ENCODE assay signal across 2 cellular contexts in the genomic region with DNA sequence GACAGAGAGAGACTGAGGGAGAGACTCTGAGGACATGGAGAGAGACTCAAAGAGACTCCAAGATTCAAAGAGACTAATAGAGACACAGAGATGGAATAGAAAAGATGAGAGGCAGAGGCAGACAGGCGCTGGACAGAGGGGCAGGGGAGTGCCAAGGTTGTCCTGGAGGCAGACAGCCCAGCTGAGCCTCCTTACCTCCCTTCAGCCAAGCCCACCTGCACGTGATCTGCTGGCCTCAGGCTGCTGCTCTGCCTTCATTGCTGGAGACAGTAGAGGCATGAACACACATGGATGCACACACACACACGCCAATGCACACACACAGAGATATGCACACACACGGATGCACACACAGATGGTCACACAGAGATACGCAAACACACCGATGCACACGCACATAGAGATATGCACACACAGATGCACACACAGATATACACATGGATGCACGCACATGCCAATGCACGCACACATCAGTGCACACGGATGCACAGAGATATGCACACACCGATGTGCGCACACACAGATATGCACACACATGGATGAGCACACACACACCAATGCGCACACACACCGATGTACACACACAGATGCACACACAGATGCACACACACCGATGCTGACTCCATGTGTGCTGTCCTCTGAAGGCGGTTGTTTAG.
TF ChIP-seq lines count a peak whose summit lies in the region.

No MANE protein-coding gene starts in this region.

TF ChIP-seq in HEK293, 187 proteins besides CTCF, POLR2A, EP300 and RAD21:
- TF ChIP-seq TCF7L2 (IDR thresholded peaks at IDR 0.05; ENCODE audit: borderline replicate concordance, low read depth, low read length) (no peak), SCRT2 (tag by site-specific recombination; IDR thresholded peaks at IDR 0.05) (no peak), ZNF311 (tag by site-specific recombination; IDR thresholded peaks at IDR 0.05; ENCODE audit: borderline replicate concordance) (no peak), SP3 (tag by site-specific recombination; IDR thresholded peaks at IDR 0.05) (no peak), ZNF341 (tag by site-specific recombination; IDR thresholded peaks at IDR 0.05; ENCODE audit: low read depth) (no peak)
- TF ChIP-seq, protein P1, sequence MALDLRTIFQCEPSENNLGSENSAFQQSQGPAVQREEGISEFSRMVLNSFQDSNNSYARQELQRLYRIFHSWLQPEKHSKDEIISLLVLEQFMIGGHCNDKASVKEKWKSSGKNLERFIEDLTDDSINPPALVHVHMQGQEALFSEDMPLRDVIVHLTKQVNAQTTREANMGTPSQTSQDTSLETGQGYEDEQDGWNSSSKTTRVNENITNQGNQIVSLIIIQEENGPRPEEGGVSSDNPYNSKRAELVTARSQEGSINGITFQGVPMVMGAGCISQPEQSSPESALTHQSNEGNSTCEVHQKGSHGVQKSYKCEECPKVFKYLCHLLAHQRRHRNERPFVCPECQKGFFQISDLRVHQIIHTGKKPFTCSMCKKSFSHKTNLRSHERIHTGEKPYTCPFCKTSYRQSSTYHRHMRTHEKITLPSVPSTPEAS (tag by site-specific recombination; IDR thresholded peaks at IDR 0.05): peak; percentile 98

TF ChIP-seq in GM12878, 131 proteins besides CTCF, POLR2A, EP300 and RAD21:
- TF ChIP-seq, protein P2, sequence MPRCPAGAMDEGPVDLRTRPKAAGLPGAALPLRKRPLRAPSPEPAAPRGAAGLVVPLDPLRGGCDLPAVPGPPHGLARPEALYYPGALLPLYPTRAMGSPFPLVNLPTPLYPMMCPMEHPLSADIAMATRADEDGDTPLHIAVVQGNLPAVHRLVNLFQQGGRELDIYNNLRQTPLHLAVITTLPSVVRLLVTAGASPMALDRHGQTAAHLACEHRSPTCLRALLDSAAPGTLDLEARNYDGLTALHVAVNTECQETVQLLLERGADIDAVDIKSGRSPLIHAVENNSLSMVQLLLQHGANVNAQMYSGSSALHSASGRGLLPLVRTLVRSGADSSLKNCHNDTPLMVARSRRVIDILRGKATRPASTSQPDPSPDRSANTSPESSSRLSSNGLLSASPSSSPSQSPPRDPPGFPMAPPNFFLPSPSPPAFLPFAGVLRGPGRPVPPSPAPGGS (IDR thresholded peaks at IDR 0.05; ENCODE audit: borderline replicate concordance, insufficient read depth, low read depth, low read length, poor library complexity, severe bottlenecking): peak; percentile 98
- TF ChIP-seq NR2C2 (IDR thresholded peaks at IDR 0.05; ENCODE audit: borderline replicate concordance, control insufficient read depth, insufficient read length, low read depth): no peak
TF ChIP-seq in GM12878: peak in this region for 1.
